ENCODE assay signal across 1 cellular context in the genomic region with DNA sequence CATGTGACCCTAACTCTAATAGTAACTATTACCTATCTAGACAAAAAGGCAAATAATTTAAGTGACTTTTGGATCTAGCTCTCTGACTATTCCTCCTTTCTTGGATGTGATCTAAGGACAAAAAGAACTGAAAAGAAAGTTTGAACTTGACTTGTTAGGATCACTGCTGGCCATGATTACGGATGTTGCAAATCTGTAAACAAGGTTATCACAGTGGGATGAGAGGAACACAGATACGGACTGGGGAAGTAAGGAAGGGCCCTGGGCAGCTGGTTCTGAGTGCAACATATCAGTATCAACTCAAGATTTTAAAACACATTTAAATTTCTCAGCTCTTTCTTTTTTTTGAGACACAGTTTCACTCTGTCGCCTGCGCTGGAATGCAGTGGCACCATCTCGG.
TF ChIP-seq lines count a peak whose summit lies in the region.

No MANE protein-coding gene starts in this region.

TF ChIP-seq in liver, 16 proteins besides CTCF, POLR2A, EP300 and RAD21 (continued from another document):
- TF ChIP-seq, protein P1, sequence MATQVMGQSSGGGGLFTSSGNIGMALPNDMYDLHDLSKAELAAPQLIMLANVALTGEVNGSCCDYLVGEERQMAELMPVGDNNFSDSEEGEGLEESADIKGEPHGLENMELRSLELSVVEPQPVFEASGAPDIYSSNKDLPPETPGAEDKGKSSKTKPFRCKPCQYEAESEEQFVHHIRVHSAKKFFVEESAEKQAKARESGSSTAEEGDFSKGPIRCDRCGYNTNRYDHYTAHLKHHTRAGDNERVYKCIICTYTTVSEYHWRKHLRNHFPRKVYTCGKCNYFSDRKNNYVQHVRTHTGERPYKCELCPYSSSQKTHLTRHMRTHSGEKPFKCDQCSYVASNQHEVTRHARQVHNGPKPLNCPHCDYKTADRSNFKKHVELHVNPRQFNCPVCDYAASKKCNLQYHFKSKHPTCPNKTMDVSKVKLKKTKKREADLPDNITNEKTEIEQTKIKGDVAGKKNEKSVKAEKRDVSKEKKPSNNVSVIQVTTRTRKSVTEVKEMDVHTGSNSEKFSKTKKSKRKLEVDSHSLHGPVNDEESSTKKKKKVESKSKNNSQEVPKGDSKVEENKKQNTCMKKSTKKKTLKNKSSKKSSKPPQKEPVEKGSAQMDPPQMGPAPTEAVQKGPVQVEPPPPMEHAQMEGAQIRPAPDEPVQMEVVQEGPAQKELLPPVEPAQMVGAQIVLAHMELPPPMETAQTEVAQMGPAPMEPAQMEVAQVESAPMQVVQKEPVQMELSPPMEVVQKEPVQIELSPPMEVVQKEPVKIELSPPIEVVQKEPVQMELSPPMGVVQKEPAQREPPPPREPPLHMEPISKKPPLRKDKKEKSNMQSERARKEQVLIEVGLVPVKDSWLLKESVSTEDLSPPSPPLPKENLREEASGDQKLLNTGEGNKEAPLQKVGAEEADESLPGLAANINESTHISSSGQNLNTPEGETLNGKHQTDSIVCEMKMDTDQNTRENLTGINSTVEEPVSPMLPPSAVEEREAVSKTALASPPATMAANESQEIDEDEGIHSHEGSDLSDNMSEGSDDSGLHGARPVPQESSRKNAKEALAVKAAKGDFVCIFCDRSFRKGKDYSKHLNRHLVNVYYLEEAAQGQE (IDR thresholded peaks at IDR 0.05): no peak
- TF ChIP-seq, protein P2, sequence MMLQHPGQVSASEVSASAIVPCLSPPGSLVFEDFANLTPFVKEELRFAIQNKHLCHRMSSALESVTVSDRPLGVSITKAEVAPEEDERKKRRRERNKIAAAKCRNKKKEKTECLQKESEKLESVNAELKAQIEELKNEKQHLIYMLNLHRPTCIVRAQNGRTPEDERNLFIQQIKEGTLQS (IDR thresholded peaks at IDR 0.05): no peak
- TF ChIP-seq FOXA2 (IDR thresholded peaks at IDR 0.05): peak; percentile 60
- TF ChIP-seq SP1 (IDR thresholded peaks at IDR 0.05): no peak
